ENCODE assay signal across 8 cellular contexts in the genomic region with DNA sequence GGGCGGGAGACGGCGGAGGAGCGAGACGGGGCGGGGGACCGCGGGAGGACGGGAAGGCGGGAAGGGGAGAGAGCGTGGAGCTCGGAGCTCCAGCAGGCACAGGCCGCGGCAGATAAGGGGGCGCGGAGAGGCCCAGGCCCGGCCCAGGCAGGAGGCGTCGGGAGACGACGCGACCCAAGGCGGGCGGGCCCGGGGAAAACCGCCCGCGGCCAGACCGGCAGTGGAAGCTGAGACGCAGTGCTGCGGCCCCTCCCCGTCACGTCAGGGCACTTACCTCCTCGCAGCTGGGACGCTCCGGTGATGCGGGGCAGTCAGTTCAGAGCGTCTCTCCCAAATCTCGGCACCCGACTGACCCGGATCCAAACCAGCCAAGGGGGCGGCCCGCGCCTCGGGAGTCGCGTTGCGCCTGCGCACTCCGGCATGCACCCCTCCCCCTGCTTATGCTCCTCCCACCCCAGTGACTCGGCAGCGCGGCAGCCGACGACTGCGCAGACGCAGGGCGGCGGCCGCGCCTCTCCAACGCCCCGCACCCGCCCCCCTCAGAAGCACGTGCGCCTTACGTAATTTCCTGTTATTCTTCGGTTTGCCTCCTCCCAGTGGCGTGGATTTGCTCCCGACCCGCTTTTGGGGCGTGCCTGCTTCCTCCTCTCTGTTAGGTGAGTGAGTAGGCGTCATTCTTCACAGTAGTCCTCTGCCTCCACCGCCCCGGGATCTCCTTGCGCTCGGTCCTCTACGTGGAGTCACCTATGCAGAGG. TPM values are rescaled to one million over a fixed set of nuclear protein-coding genes. Genes with fewer than 3 reads are reported as not detected.
DNase-seq lines count a peak whose midpoint lies in the region; ATAC-seq lines count a peak whose summit lies in the region.

A gene (minus strand): TSS at position 350 of the 755 bp plus-strand sequence. CDS start 3,814 bp downstream, outside the sequence.

- peaks cover 7% of the 10 kb centered on the region for H3K36me3 Mint-ChIP-seq in IgD-negative memory B cell

- peak within 1 kb of the TSS; percentile 87 to 95 (median 92) for H3K4me3 Mint-ChIP-seq in IgD-negative memory B cell

- no peaks in the 10 kb centered on the region for H3K27me3 Mint-ChIP-seq in IgD-negative memory B cell

- peak within 1 kb of the TSS; percentile 94 for H3K27ac ChIP-seq in epithelial cell of prostate

- H3K4me1 Mint-ChIP-seq in IgD-negative memory B cell: peaks cover 42 to 55% (median 44%) of the 10 kb centered on the region in 3 donors

- peak; percentile 82 for ATAC-seq in GM21529 (IDR thresholded peaks at IDR 0.05; ENCODE audit: unreplicated experiment)

- DNase-seq in DMS 273 treated with DMSO at 0.1 percent for 48 hours (lab: John Stamatoyannopoulos, UW) (peak; percentile 95), OCI-M2 (lab: John Stamatoyannopoulos, UW; ENCODE audit: unreplicated experiment) (peak; percentile 81), activated T-cell treated with anti-CD3 and anti-CD28 coated beads for 4 hours (peak; percentile 98), epithelial cell of prostate (ENCODE audit: low read depth, low spot score) (peak; percentile 90), mucosa of gallbladder (ENCODE audit: low spot score) (peak; percentile 98)
- DNase-seq in stimulated activated CD8-positive, alpha-beta memory T cell treated with anti-CD3 and anti-CD28 coated beads, Interleukin-4, amount 100 ng/mL, for 4 hours (ENCODE audit: low read depth in 2 of 2, low spot score in 1 of 2): peak; percentile 93 to 95

- H3K9me3 Mint-ChIP-seq in IgD-negative memory B cell: no peaks in the 10 kb centered on the region

- peak within 1 kb of the TSS; percentile 92 to 98 (median 98) for H3K27ac Mint-ChIP-seq in IgD-negative memory B cell

RNA-seq across cellular contexts. Expression of the gene that starts here (rescaled TPM):
- 82.1 TPM for polyA plus RNA-seq in IgD-negative memory B cell
- total RNA-seq in mucosa of gallbladder: 34.8 TPM

Comparison
In these comparisons a context has a peak if more than half of its experiments do, and no peak if none do; other contexts are left out.
1. Peak in every context shown above with its lines: DNase-seq, ATAC-seq and H3K27ac ChIP-seq.